In genomic region chr16:89570342-89570923, GRCh38 we compare ENCODE assay signal across 1 cellular context.
TF ChIP-seq lines count a peak whose summit lies in the region.

No MANE protein-coding gene starts in this region.

TF ChIP-seq in IMR-90, 13 proteins besides CTCF, POLR2A, EP300 and RAD21 (continued from another document):
- TF ChIP-seq USF2 (IDR thresholded peaks at IDR 0.05; ENCODE audit: low read depth, low read length) (no peak), CHD1 (IDR thresholded peaks at IDR 0.05; ENCODE audit: low read depth, low read length) (no peak), RCOR1 (IDR thresholded peaks at IDR 0.05; ENCODE audit: insufficient replicate concordance, low read length) (no peak), ELK1 (IDR thresholded peaks at IDR 0.05; ENCODE audit: borderline replicate concordance, low read depth, low read length) (no peak), CEBPB (IDR thresholded peaks at IDR 0.05; ENCODE audit: low read depth, low read length) (no peak), MAZ (IDR thresholded peaks at IDR 0.05; ENCODE audit: borderline replicate concordance, low read depth, low read length) (no peak), FOS (IDR thresholded peaks at IDR 0.05; ENCODE audit: low read depth, low read length) (no peak), SMC3 (IDR thresholded peaks at IDR 0.05; ENCODE audit: low read depth, low read length) (no peak), RFX5 (IDR thresholded peaks at IDR 0.05; ENCODE audit: low read depth, low read length) (no peak)
